Comparison of ENCODE assay signal across 1 cellular context in the genomic region with DNA sequence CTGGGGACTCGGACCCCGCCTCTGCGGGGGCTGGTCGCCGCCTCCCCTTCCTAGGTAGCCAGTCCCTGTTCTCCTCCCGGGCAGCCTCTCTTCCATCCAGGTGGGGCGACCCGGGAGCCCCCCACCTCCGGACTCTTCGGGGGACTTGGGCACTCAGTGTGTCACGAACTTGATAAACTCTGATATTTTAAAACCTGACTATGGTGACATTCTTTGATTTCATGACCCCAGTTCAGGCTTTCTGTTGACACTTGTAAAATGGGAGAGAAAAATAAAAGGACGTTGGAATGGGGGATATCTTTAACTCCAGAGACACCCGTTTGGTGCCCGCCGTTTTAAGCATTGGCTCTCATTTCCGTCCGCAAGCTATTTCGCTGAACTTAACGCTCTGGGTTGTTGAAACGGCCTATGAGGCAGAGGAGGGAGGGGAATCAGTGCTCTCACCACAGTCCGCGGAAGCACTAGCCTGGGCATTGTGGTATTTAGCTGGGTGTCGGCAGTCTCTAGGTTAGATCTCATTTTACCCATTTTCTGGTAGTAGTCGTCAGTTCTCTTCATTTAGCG.
TF ChIP-seq lines count a peak whose summit lies in the region.

No MANE protein-coding gene starts in this region.

TF ChIP-seq in HEK293, 187 proteins besides CTCF, POLR2A, EP300 and RAD21 (continued from another document and continues in another):
- TF ChIP-seq, protein P1, sequence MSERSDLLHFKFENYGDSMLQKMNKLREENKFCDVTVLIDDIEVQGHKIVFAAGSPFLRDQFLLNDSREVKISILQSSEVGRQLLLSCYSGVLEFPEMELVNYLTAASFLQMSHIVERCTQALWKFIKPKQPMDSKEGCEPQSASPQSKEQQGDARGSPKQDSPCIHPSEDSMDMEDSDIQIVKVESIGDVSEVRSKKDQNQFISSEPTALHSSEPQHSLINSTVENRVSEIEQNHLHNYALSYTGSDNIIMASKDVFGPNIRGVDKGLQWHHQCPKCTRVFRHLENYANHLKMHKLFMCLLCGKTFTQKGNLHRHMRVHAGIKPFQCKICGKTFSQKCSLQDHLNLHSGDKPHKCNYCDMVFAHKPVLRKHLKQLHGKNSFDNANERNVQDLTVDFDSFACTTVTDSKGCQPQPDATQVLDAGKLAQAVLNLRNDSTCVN (tag by site-specific recombination; optimal IDR thresholded peaks at IDR 0.05): no peak
- no peak for TF ChIP-seq HOXD13 (CRISPR knock-in tag; IDR thresholded peaks at IDR 0.05; ENCODE audit: borderline replicate concordance)
- TF ChIP-seq KLF8 (tag by site-specific recombination; IDR thresholded peaks at IDR 0.05): peak; percentile 10; the same call in 1 of the 2 replicates
- no peak for TF ChIP-seq ZNF211 (tag by site-specific recombination; IDR thresholded peaks at IDR 0.05; ENCODE audit: low read depth)
- no peak for TF ChIP-seq ZNF624 (tag by site-specific recombination; IDR thresholded peaks at IDR 0.05)
- no peak for TF ChIP-seq ZNF354C (tag by site-specific recombination; IDR thresholded peaks at IDR 0.05; ENCODE audit: borderline replicate concordance, low read depth)
- TF ChIP-seq ZNF785 (tag by site-specific recombination; IDR thresholded peaks at IDR 0.05): no peak
- no peak for TF ChIP-seq ZNF148 (tag by site-specific recombination; IDR thresholded peaks at IDR 0.05; ENCODE audit: borderline replicate concordance)
- no peak for TF ChIP-seq EGR2 (tag by site-specific recombination; IDR thresholded peaks at IDR 0.05; ENCODE audit: low read depth)
- TF ChIP-seq ZNF660 (tag by site-specific recombination; IDR thresholded peaks at IDR 0.05): peak; percentile 60
- TF ChIP-seq ZXDB (tag by site-specific recombination; IDR thresholded peaks at IDR 0.05): no peak
- no peak for TF ChIP-seq ZNF585B (tag by site-specific recombination; IDR thresholded peaks at IDR 0.05)
- no peak for TF ChIP-seq ZNF274 (IDR thresholded peaks at IDR 0.05; ENCODE audit: low read length)
- TF ChIP-seq ZNF274 (tag by site-specific recombination; IDR thresholded peaks at IDR 0.05; ENCODE audit: borderline replicate concordance): no peak
- no peak for TF ChIP-seq ZNF600 (tag by site-specific recombination; IDR thresholded peaks at IDR 0.05)
- TF ChIP-seq, protein P2, sequence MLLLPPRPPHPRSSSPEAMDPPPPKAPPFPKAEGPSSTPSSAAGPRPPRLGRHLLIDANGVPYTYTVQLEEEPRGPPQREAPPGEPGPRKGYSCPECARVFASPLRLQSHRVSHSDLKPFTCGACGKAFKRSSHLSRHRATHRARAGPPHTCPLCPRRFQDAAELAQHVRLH (tag by site-specific recombination; IDR thresholded peaks at IDR 0.05): no peak
- no peak for TF ChIP-seq ZNF48 (tag by site-specific recombination; IDR thresholded peaks at IDR 0.05)
- TF ChIP-seq ZNF629 (tag by site-specific recombination; IDR thresholded peaks at IDR 0.05): no peak
- TF ChIP-seq, protein P3, sequence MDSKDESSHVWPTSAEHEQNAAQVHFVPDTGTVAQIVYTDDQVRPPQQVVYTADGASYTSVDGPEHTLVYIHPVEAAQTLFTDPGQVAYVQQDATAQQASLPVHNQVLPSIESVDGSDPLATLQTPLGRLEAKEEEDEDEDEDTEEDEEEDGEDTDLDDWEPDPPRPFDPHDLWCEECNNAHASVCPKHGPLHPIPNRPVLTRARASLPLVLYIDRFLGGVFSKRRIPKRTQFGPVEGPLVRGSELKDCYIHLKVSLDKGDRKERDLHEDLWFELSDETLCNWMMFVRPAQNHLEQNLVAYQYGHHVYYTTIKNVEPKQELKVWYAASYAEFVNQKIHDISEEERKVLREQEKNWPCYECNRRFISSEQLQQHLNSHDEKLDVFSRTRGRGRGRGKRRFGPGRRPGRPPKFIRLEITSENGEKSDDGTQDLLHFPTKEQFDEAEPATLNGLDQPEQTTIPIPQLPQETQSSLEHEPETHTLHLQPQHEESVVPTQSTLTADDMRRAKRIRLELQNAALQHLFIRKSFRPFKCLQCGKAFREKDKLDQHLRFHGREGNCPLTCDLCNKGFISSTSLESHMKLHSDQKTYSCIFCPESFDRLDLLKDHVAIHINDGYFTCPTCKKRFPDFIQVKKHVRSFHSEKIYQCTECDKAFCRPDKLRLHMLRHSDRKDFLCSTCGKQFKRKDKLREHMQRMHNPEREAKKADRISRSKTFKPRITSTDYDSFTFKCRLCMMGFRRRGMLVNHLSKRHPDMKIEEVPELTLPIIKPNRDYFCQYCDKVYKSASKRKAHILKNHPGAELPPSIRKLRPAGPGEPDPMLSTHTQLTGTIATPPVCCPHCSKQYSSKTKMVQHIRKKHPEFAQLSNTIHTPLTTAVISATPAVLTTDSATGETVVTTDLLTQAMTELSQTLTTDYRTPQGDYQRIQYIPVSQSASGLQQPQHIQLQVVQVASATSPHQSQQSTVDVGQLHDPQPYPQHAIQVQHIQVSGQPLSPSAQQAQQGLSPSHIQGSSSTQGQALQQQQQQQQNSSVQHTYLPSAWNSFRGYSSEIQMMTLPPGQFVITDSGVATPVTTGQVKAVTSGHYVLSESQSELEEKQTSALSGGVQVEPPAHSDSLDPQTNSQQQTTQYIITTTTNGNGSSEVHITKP (tag by site-specific recombination; IDR thresholded peaks at IDR 0.05): peak; percentile 73
- TF ChIP-seq HOXA7 (CRISPR knock-in tag; IDR thresholded peaks at IDR 0.05; ENCODE audit: borderline replicate concordance): no peak
- TF ChIP-seq GFI1B (tag by site-specific recombination; IDR thresholded peaks at IDR 0.05): no peak
- no peak for TF ChIP-seq ZNF777 (tag by site-specific recombination; IDR thresholded peaks at IDR 0.05; ENCODE audit: borderline replicate concordance)
- TF ChIP-seq ZNF324 (tag by site-specific recombination; IDR thresholded peaks at IDR 0.05): 0 out of 2 replicates have a peak, but pooled peaks have one; percentile 8
- no peak for TF ChIP-seq ZNF394 (tag by site-specific recombination; IDR thresholded peaks at IDR 0.05; ENCODE audit: borderline replicate concordance)
- TF ChIP-seq ZSCAN16 (tag by site-specific recombination; IDR thresholded peaks at IDR 0.05): no peak
- no peak for TF ChIP-seq ZNF677 (tag by site-specific recombination; IDR thresholded peaks at IDR 0.05)
- TF ChIP-seq ZNF184 (tag by site-specific recombination; IDR thresholded peaks at IDR 0.05): no peak
- TF ChIP-seq, protein P4, sequence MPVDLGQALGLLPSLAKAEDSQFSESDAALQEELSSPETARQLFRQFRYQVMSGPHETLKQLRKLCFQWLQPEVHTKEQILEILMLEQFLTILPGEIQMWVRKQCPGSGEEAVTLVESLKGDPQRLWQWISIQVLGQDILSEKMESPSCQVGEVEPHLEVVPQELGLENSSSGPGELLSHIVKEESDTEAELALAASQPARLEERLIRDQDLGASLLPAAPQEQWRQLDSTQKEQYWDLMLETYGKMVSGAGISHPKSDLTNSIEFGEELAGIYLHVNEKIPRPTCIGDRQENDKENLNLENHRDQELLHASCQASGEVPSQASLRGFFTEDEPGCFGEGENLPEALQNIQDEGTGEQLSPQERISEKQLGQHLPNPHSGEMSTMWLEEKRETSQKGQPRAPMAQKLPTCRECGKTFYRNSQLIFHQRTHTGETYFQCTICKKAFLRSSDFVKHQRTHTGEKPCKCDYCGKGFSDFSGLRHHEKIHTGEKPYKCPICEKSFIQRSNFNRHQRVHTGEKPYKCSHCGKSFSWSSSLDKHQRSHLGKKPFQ (tag by site-specific recombination; IDR thresholded peaks at IDR 0.05): no peak
- no peak for TF ChIP-seq ZNF704 (tag by site-specific recombination; IDR thresholded peaks at IDR 0.05)
- TF ChIP-seq ZNF514 (tag by site-specific recombination; IDR thresholded peaks at IDR 0.05): no peak
- TF ChIP-seq ZNF221 (tag by site-specific recombination; IDR thresholded peaks at IDR 0.05; ENCODE audit: borderline replicate concordance): no peak
- TF ChIP-seq, protein P5, sequence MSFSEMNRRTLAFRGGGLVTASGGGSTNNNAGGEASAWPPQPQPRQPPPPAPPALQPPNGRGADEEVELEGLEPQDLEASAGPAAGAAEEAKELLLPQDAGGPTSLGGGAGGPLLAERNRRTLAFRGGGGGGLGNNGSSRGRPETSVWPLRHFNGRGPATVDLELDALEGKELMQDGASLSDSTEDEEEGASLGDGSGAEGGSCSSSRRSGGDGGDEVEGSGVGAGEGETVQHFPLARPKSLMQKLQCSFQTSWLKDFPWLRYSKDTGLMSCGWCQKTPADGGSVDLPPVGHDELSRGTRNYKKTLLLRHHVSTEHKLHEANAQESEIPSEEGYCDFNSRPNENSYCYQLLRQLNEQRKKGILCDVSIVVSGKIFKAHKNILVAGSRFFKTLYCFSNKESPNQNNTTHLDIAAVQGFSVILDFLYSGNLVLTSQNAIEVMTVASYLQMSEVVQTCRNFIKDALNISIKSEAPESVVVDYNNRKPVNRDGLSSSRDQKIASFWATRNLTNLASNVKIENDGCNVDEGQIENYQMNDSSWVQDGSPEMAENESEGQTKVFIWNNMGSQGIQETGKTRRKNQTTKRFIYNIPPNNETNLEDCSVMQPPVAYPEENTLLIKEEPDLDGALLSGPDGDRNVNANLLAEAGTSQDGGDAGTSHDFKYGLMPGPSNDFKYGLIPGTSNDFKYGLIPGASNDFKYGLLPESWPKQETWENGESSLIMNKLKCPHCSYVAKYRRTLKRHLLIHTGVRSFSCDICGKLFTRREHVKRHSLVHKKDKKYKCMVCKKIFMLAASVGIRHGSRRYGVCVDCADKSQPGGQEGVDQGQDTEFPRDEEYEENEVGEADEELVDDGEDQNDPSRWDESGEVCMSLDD (tag by site-specific recombination; IDR thresholded peaks at IDR 0.05): no peak
- TF ChIP-seq, protein P6, sequence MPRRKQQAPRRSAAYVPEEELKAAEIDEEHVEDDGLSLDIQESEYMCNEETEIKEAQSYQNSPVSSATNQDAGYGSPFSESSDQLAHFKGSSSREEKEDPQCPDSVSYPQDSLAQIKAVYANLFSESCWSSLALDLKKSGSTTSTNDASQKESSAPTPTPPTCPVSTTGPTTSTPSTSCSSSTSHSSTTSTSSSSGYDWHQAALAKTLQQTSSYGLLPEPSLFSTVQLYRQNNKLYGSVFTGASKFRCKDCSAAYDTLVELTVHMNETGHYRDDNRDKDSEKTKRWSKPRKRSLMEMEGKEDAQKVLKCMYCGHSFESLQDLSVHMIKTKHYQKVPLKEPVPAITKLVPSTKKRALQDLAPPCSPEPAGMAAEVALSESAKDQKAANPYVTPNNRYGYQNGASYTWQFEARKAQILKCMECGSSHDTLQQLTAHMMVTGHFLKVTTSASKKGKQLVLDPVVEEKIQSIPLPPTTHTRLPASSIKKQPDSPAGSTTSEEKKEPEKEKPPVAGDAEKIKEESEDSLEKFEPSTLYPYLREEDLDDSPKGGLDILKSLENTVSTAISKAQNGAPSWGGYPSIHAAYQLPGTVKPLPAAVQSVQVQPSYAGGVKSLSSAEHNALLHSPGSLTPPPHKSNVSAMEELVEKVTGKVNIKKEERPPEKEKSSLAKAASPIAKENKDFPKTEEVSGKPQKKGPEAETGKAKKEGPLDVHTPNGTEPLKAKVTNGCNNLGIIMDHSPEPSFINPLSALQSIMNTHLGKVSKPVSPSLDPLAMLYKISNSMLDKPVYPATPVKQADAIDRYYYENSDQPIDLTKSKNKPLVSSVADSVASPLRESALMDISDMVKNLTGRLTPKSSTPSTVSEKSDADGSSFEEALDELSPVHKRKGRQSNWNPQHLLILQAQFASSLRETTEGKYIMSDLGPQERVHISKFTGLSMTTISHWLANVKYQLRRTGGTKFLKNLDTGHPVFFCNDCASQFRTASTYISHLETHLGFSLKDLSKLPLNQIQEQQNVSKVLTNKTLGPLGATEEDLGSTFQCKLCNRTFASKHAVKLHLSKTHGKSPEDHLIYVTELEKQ (tag by site-specific recombination; IDR thresholded peaks at IDR 0.05; ENCODE audit: borderline replicate concordance): no peak
- TF ChIP-seq, protein P7, sequence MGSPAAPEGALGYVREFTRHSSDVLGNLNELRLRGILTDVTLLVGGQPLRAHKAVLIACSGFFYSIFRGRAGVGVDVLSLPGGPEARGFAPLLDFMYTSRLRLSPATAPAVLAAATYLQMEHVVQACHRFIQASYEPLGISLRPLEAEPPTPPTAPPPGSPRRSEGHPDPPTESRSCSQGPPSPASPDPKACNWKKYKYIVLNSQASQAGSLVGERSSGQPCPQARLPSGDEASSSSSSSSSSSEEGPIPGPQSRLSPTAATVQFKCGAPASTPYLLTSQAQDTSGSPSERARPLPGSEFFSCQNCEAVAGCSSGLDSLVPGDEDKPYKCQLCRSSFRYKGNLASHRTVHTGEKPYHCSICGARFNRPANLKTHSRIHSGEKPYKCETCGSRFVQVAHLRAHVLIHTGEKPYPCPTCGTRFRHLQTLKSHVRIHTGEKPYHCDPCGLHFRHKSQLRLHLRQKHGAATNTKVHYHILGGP (tag by site-specific recombination; IDR thresholded peaks at IDR 0.05): no peak
- no peak for TF ChIP-seq ZNF707 (tag by site-specific recombination; IDR thresholded peaks at IDR 0.05)
